In genomic region chr3:189961525-189962161, GRCh38 we compare ENCODE assay signal across 8 cellular contexts.
A peak's percentile ranks its signal among the peaks of the same experiment; 100 is the strongest.
DNase-seq lines count a peak whose midpoint lies in the region; TF ChIP-seq lines count a peak whose summit lies in the region.

No MANE protein-coding gene starts in this region.

- DNase-seq in GM06990 (ENCODE audit: extremely low read depth, insufficient read length), result peak; percentile 45
- DNase-seq in HFFc6, result peak; percentile 73
- peak; percentile 10 for DNase-seq in NCI-H1048 (lab: John Stamatoyannopoulos, UW)
- peak; percentile 81 for DNase-seq in SK-N-DZ (ENCODE audit: low spot score)
- DNase-seq in activated naive CD4-positive, alpha-beta T cell treated with anti-CD3 and anti-CD28 coated beads for 36 hours, result peak; percentile 87
- DNase-seq in glomerular visceral epithelial cell (ENCODE audit: extremely low spot score), result peak; percentile 79
- DNase-seq in pons (ENCODE audit: low spot score), result peak; percentile 94
- peak; percentile 77 to 85 for DNase-seq in uterus

- H3K9me3 ChIP-seq in uterus, result no peaks in the 10 kb centered on the region

- no peaks in the 10 kb centered on the region for H3K9me3 Mint-ChIP-seq in HFFc6
- no peaks in the 10 kb centered on the region for H3K9me3 Mint-ChIP-seq in activated naive CD4-positive, alpha-beta T cell treated with anti-CD3 and anti-CD28 coated beads for 36 hours

- H3K27me3 Mint-ChIP-seq in HFFc6 (ENCODE audit: insufficient read depth), result peaks cover 2% of the 10 kb centered on the region
- peaks cover 6% of the 10 kb centered on the region for H3K27me3 Mint-ChIP-seq in activated naive CD4-positive, alpha-beta T cell treated with anti-CD3 and anti-CD28 coated beads for 36 hours (ENCODE audit: low read depth)

- H3K27ac Mint-ChIP-seq in HFFc6, result peak overlapping the region; percentile 9; the same call in 1 of the 2 replicates
- H3K27ac Mint-ChIP-seq in activated naive CD4-positive, alpha-beta T cell treated with anti-CD3 and anti-CD28 coated beads for 36 hours, result no peak overlapping the region

- peak overlapping the region; percentile 44 to 70 for H3K27ac ChIP-seq in uterus

- no peaks in the 10 kb centered on the region; the same call in 1 of the 2 replicates for H3K36me3 Mint-ChIP-seq in HFFc6 (ENCODE audit: low read depth)
- H3K36me3 Mint-ChIP-seq in activated naive CD4-positive, alpha-beta T cell treated with anti-CD3 and anti-CD28 coated beads for 36 hours (ENCODE audit: low read depth), result no peaks in the 10 kb centered on the region

- TF ChIP-seq CTCF in GM06990 (IDR thresholded peaks at IDR 0.05; ENCODE audit: insufficient read depth, low read length, poor library complexity, severe bottlenecking), result peak; percentile 83
- TF ChIP-seq CTCF in HFFc6 (IDR thresholded peaks at IDR 0.05), result peak; percentile 98
- TF ChIP-seq CTCF in uterus (IDR thresholded peaks at IDR 0.05), result peak; percentile 84 to 96 (median 90)

- intact Hi-C loops in activated naive CD4-positive, alpha-beta T cell treated with anti-CD3 and anti-CD28 coated beads for 36 hours (cut with micrococcal nuclease), result loop anchor here (1.0 to 10.0 kb wide), 5 partner anchors 241 to 1089 kb away; no protein-coding TSS in a partner anchor
- intact Hi-C loops in uterus (cut with DNase I; ENCODE audit: low total_unique reads), result no loop called here

- no peak overlapping the region for H3K4me3 Mint-ChIP-seq in HFFc6
- H3K4me3 Mint-ChIP-seq in activated naive CD4-positive, alpha-beta T cell treated with anti-CD3 and anti-CD28 coated beads for 36 hours, result no peak overlapping the region

- no peaks in the 10 kb centered on the region for H3K4me1 ChIP-seq in uterus

- H3K27me3 ChIP-seq in GM06990 (replicated peaks; ENCODE audit: control insufficient read depth, insufficient read depth, low read length) (no peaks in the 10 kb centered on the region), uterus (no peaks in the 10 kb centered on the region)

- CTCF ChIA-PET in activated naive CD4-positive, alpha-beta T cell treated with anti-CD3 and anti-CD28 coated beads for 36 hours (lab: Charles Lee), result interaction anchor here (0.6 to 4.1 kb wide), 23 partner anchors 8 to 1466 kb away, joined by 3 to 32 read pairs (median 4); partner anchors contain the start of gene CLDN1

- H3K4me3 ChIP-seq in GM06990 (replicated peaks; ENCODE audit: low read depth, low read length), result no peak overlapping the region
- H3K4me3 ChIP-seq in uterus, result no peak overlapping the region

- H3K36me3 ChIP-seq in GM06990 (ENCODE audit: control insufficient read depth, insufficient read depth, low read length) (no peaks in the 10 kb centered on the region; the same call in 1 of the 2 replicates), uterus (no peaks in the 10 kb centered on the region)

- no peak for TF ChIP-seq POLR2A in uterus (IDR thresholded peaks at IDR 0.05)

- peaks cover 16% of the 10 kb centered on the region for H3K4me1 Mint-ChIP-seq in HFFc6 (ENCODE audit: low read depth)
- H3K4me1 Mint-ChIP-seq in activated naive CD4-positive, alpha-beta T cell treated with anti-CD3 and anti-CD28 coated beads for 36 hours (ENCODE audit: low read depth), result peaks cover 5% of the 10 kb centered on the region

Comparison
In these comparisons a context has a peak if more than half of its experiments do, and no peak if none do; other contexts are left out.
1. DNase-seq: peak in every context shown above with its lines; median percentile 94 in pons; 87 in activated naive CD4-positive, alpha-beta T cell treated with anti-CD3 and anti-CD28 coated beads for 36 hours; 81 in SK-N-DZ; 81 in uterus; 79 in glomerular visceral epithelial cell; 73 in HFFc6; 45 in GM06990; 10 in NCI-H1048.